Comparison of ENCODE assay signal across 1 cellular context in genomic region chr5:43120720-43121564, GRCh38.
TF ChIP-seq lines count a peak whose summit lies in the region.

Gene ZNF131 (plus strand): TSS chr5:43120914. CDS start chr5:43122054, 1,140 bp downstream.

TF ChIP-seq in A549, 52 proteins besides CTCF, POLR2A, EP300 and RAD21 (continued from another document):
- 0 out of 2 replicates have a peak, but pooled peaks have one; percentile 11 for TF ChIP-seq USF2 (IDR thresholded peaks at IDR 0.05)
- TF ChIP-seq NFE2L2 (conservative IDR thresholded peaks at IDR 0.05; ENCODE audit: low read length): no peak
TF ChIP-seq in A549: peak in this region for 19.
